ENCODE assay signal across 37 cellular contexts in genomic region chr11:60821827-60822599, GRCh38. TPM values are rescaled to one million over a fixed set of nuclear protein-coding genes. Genes with fewer than 3 reads are reported as not detected.
DNase-seq lines count a peak whose midpoint lies in the region; ATAC-seq, FAIRE-seq and TF ChIP-seq lines count a peak whose summit lies in the region.
"Had no signal": no experiment of that assay in that cellular context is flagged by ENCODE, and none has a peak within 500 bp of the region (broad histone marks: within the 10 kb centered on the region; RNA-seq: fewer than 3 reads in every experiment).

No MANE protein-coding gene starts in this region.

- no peak overlapping the region for H4K91ac ChIP-seq in H1 (replicated peaks; ENCODE audit: insufficient read length, low read length)

- no peak overlapping the region for H3K23ac ChIP-seq in H1 (ENCODE audit: insufficient read length)

- DNase-seq in GM13976 (ENCODE audit: low spot score) (peak; percentile 54), H1 (ENCODE audit: low read depth in 1 of 2, low spot score in 2 of 2) (no peak), D721Med (ENCODE audit: insufficient read length, low spot score) (no peak), NCI-H1930 (lab: John Stamatoyannopoulos, UW) (no peak)
- no peak for DNase-seq in CD4-positive, alpha-beta T cell
- DNase-seq: activated CD4-positive, CD25-positive, alpha-beta regulatory T cell treated with anti-CD3 and anti-CD28 coated beads, Interleukin-2, amount 50 U/mL, for 72 hours; activated effector memory CD4-positive, alpha-beta T cell treated with Interleukin-2 at 50 U/mL for 16 hours; activated naive CD8-positive, alpha-beta T cell treated with anti-CD3 and anti-CD28 coated beads for 36 hours; aorta; Caco-2; cortex of kidney; effector memory CD8-positive, alpha-beta T cell; foreskin fibroblast; heart left ventricle; lower lobe of right lung; MM.1S; NCI-H1417; NCI-H2081 treated with DMSO at 0.1 percent for 48 hours; ovary; retina; stimulated activated CD8-positive, alpha-beta memory T cell treated with anti-CD3 and anti-CD28 coated beads, Interleukin-4, amount 100 ng/mL, for 48 hours had no signal

- no peaks in the 10 kb centered on the region for H3K23me2 ChIP-seq in H1 (ENCODE audit: low read depth, low read length)

- H3K4me1 Mint-ChIP-seq in CD4-positive, alpha-beta T cell (ENCODE audit: low read depth): no peaks in the 10 kb centered on the region
- H3K4me1 Mint-ChIP-seq: activated naive CD8-positive, alpha-beta T cell treated with anti-CD3 and anti-CD28 coated beads for 36 hours; nephron had no signal

- no peak overlapping the region; a peak in 1 of 20 replicates for H3K4me3 ChIP-seq in BLaER1 treated with 17β-estradiol and CSF1 and Interleukin-3, amounts not matched to agents 10 nM and 100 nM
- no peak overlapping the region for H3K4me3 ChIP-seq in H1 (ENCODE audit: extremely low read depth in 1 of 4, insufficient read depth in 2 of 4, low read depth in 3 of 4, low read length in 4 of 4)
- H3K4me3 ChIP-seq: cardiac muscle cell, heart left ventricle, lower lobe of right lung, ovary, skin epidermis had no signal

- intact Hi-C loops in CD4-positive, alpha-beta T cell (cut with DNase I, micrococcal nuclease): no loop called here

- H3K14ac ChIP-seq in H1 (ENCODE audit: insufficient read length): no peak overlapping the region

- no peak for TF ChIP-seq RAD21 in H1 (IDR thresholded peaks at IDR 0.05 in 1 of 2, conservative IDR thresholded peaks at IDR 0.05 in 1 of 2; ENCODE audit: low read depth in 2 of 2, low read length in 2 of 2)

- H3K36me3 Mint-ChIP-seq in CD4-positive, alpha-beta T cell (ENCODE audit: low read depth): no peaks in the 10 kb centered on the region
- H3K36me3 Mint-ChIP-seq: activated naive CD8-positive, alpha-beta T cell treated with anti-CD3 and anti-CD28 coated beads for 36 hours; type B pancreatic cell had no signal

- no peak overlapping the region for H2BK15ac ChIP-seq in H1 (ENCODE audit: low read length)

- FAIRE-seq in H1 (lab: Jason Lieb, UNC) (no peak), D721Med (lab: Jason Lieb, UNC) (no peak)

- no peaks in the 10 kb centered on the region for H3K27me3 Mint-ChIP-seq in CD4-positive, alpha-beta T cell
- H3K27me3 Mint-ChIP-seq: activated naive CD8-positive, alpha-beta T cell treated with anti-CD3 and anti-CD28 coated beads for 36 hours; type B pancreatic cell had no signal

- H3K4ac ChIP-seq in H1 (replicated peaks; ENCODE audit: insufficient read length, low read depth, low read length): no peak overlapping the region

- H3K9me3 Mint-ChIP-seq in CD4-positive, alpha-beta T cell: no peaks in the 10 kb centered on the region
- H3K9me3 Mint-ChIP-seq: effector memory CD8-positive, alpha-beta T cell; type B pancreatic cell had no signal

- POLR2A ChIA-PET in H1 (lab: Charles Lee; ENCODE audit: partially characterized antibody): no interaction called here
- POLR2A ChIA-PET in CD4-positive, alpha-beta T cell (lab: Charles Lee): no interaction called here

- peaks cover 0 to 19% (median 14%) of the 10 kb centered on the region in 10 experiments; a peak in 16 of 20 replicates for H3K4me1 ChIP-seq in BLaER1 treated with 17β-estradiol and CSF1 and Interleukin-3, amounts not matched to agents 10 nM and 100 nM
- H3K4me1 ChIP-seq in H1 (replicated peaks in 1 of 4; ENCODE audit: control insufficient read depth in 3 of 4, insufficient read depth in 4 of 4, low read length in 3 of 4): no peaks in the 10 kb centered on the region; a peak in 1 of 7 replicates
- H3K4me1 ChIP-seq: Caco-2, lower lobe of right lung had no signal

- H3K27ac ChIP-seq in BLaER1 treated with 17β-estradiol and CSF1 and Interleukin-3, amounts not matched to agents 10 nM and 100 nM: no peak overlapping the region
- H3K27ac ChIP-seq in H1 (ENCODE audit: low read depth, low read length): no peak overlapping the region
- H3K27ac ChIP-seq in CD4-positive, alpha-beta T cell (ENCODE audit: low read depth, low read length): no peak overlapping the region
- H3K27ac ChIP-seq: cardiac muscle cell, heart left ventricle, lower lobe of right lung, ovary, RWPE1, skin epidermis had no signal

- WGBS in H1 (ENCODE audit: extremely low coverage in 1 of 2, insufficient coverage in 1 of 2, insufficient read length in 1 of 2, insufficient replicate concordance in 2 of 2, low coverage in 1 of 2, low lambda C conversion rate in 2 of 2, missing lambda C conversion rate in 1 of 2), 2 experiments: 85% methylated on average over 14 of the region's 15 CpGs; no CpG with 5 or more reads in 1 of the 2 experiments

- H3K18ac ChIP-seq in H1 (ENCODE audit: extremely low read depth, low read length): no peak overlapping the region

- H2AFZ ChIP-seq in H1 (ENCODE audit: low read length): no peak overlapping the region

- TF ChIP-seq POLR2A in H1 (IDR thresholded peaks at IDR 0.05; ENCODE audit: control extremely low read depth in 1 of 2, low read depth in 2 of 2, low read length in 2 of 2): no peak

- peaks cover 6 to 12% (median 8%) of the 10 kb centered on the region in 11 experiments for H3K9me3 ChIP-seq in BLaER1 treated with 17β-estradiol and CSF1 and Interleukin-3, amounts not matched to agents 10 nM and 100 nM (replicated peaks in 1 of 11)
- peaks cover 1% of the 10 kb centered on the region in 2 experiments; a peak in 3 of 4 replicates for H3K9me3 ChIP-seq in H1 (ENCODE audit: insufficient read depth in 2 of 2, low read depth in 1 of 2, low read length in 1 of 2)
- H3K9me3 ChIP-seq in CD4-positive, alpha-beta T cell (ENCODE audit: control insufficient read depth, low read length): peaks cover 3% of the 10 kb centered on the region
- H3K9me3 ChIP-seq: ovary had no signal

- TF ChIP-seq CTCF in GM13976 (IDR thresholded peaks at IDR 0.05; ENCODE audit: borderline replicate concordance, control extremely low read depth, extremely low read depth, insufficient read depth, missing control alignments) (no peak), H1 (IDR thresholded peaks at IDR 0.05; ENCODE audit: control extremely low read depth in 1 of 3, insufficient read depth in 1 of 3, low read depth in 1 of 3, low read length in 3 of 3) (no peak), D721Med (IDR thresholded peaks at IDR 0.05; ENCODE audit: insufficient read depth, missing control alignments) (no peak)
- TF ChIP-seq CTCF in CD4-positive, alpha-beta T cell (IDR thresholded peaks at IDR 0.05): no peak

- no peaks in the 10 kb centered on the region for H3K27me3 ChIP-seq in BLaER1 treated with 17β-estradiol and CSF1 and Interleukin-3, amounts not matched to agents 10 nM and 100 nM
- no peaks in the 10 kb centered on the region; a peak in 1 of 7 replicates for H3K27me3 ChIP-seq in H1 (replicated peaks in 1 of 4; ENCODE audit: control insufficient read depth in 3 of 4, extremely low read depth in 1 of 4, insufficient read depth in 3 of 4, low read length in 3 of 4)
- H3K27me3 ChIP-seq in CD4-positive, alpha-beta T cell (ENCODE audit: control insufficient read depth, insufficient read depth, low read length): no peaks in the 10 kb centered on the region
- H3K27me3 ChIP-seq: cardiac muscle cell, heart left ventricle, ovary had no signal

- no peaks in the 10 kb centered on the region for H4K20me1 ChIP-seq in BLaER1 treated with 17β-estradiol and CSF1 and Interleukin-3, amounts not matched to agents 10 nM and 100 nM
- H4K20me1 ChIP-seq in H1 (replicated peaks in 1 of 2; ENCODE audit: control insufficient read depth in 1 of 2, insufficient read depth in 2 of 2, low read length in 2 of 2): peaks cover 0 to 2% of the 10 kb centered on the region in 2 experiments

- no peak for TF ChIP-seq EP300 in H1 (IDR thresholded peaks at IDR 0.05; ENCODE audit: borderline replicate concordance in 1 of 2, low read depth in 2 of 2, low read length in 2 of 2)

- H2BK120ac ChIP-seq in H1 (replicated peaks; ENCODE audit: low read depth, low read length): no peak overlapping the region

- no peak overlapping the region for H2BK5ac ChIP-seq in H1 (ENCODE audit: low read depth, low read length)

- H3K79me1 ChIP-seq in H1 (ENCODE audit: low read depth, low read length): no peaks in the 10 kb centered on the region

- in situ Hi-C loops in GM13976 (cut with MboI; ENCODE audit: low sequenced_read_pairs, unreplicated experiment): no loop called here

- no peak overlapping the region for H3K56ac ChIP-seq in H1 (replicated peaks; ENCODE audit: insufficient read length, low read depth, low read length)

- H3K9ac ChIP-seq in BLaER1 treated with 17β-estradiol and CSF1 and Interleukin-3, amounts not matched to agents 10 nM and 100 nM: peak overlapping the region in 4 of 11 experiments; percentile 4 to 22 (median 18); a peak in 2 of 22 replicates
- H3K9ac ChIP-seq in H1 (replicated peaks in 1 of 4; ENCODE audit: extremely low read depth in 1 of 4, low read depth in 3 of 4, low read length in 3 of 4): no peak overlapping the region

- H3K36me3 ChIP-seq in BLaER1 treated with 17β-estradiol and CSF1 and Interleukin-3, amounts not matched to agents 10 nM and 100 nM: no peaks in the 10 kb centered on the region
- H3K36me3 ChIP-seq in H1 (ENCODE audit: control insufficient read depth in 2 of 4, insufficient read depth in 4 of 4, low read length in 3 of 4): no peaks in the 10 kb centered on the region
- H3K36me3 ChIP-seq: cardiac muscle cell, heart left ventricle, lower lobe of right lung, ovary had no signal

- no peak overlapping the region for H3K4me3 Mint-ChIP-seq in CD4-positive, alpha-beta T cell
- H3K4me3 Mint-ChIP-seq: activated naive CD8-positive, alpha-beta T cell treated with anti-CD3 and anti-CD28 coated beads for 36 hours; effector memory CD8-positive, alpha-beta T cell; nephron; T-helper 1 cell treated with Interleukin-12 subunit alpha and Interleukin-12 subunit beta and Interleukin-4 antibody, amounts not matched to agents 30 μg/mL and 1 μg/mL, for 36 hours; type B pancreatic cell had no signal

- no peaks in the 10 kb centered on the region for H3K79me2 ChIP-seq in H1 (ENCODE audit: control insufficient read depth in 1 of 2, insufficient read depth in 2 of 2, low read length in 2 of 2)

- no peak overlapping the region for H3K27ac Mint-ChIP-seq in CD4-positive, alpha-beta T cell
- H3K27ac Mint-ChIP-seq: activated naive CD8-positive, alpha-beta T cell treated with anti-CD3 and anti-CD28 coated beads for 36 hours; effector memory CD8-positive, alpha-beta T cell; nephron; T-helper 1 cell treated with Interleukin-12 subunit alpha and Interleukin-12 subunit beta and Interleukin-4 antibody, amounts not matched to agents 30 μg/mL and 1 μg/mL, for 36 hours; type B pancreatic cell had no signal

- peak overlapping the region in 9 of 11 experiments; percentile 52 to 82 (median 63); a peak in 18 of 22 replicates for H3K4me2 ChIP-seq in BLaER1 treated with 17β-estradiol and CSF1 and Interleukin-3, amounts not matched to agents 10 nM and 100 nM
- H3K4me2 ChIP-seq in H1 (ENCODE audit: insufficient read depth in 1 of 2, low read depth in 2 of 2, low read length in 2 of 2): no peak overlapping the region

- CTCF ChIA-PET in H1 (lab: Charles Lee; ENCODE audit: partially characterized antibody): interaction anchor here (0.7 to 4.7 kb wide), 9 partner anchors 10 to 78 kb away, joined by 3 to 51 read pairs (median 6); no protein-coding TSS in a partner anchor
- CTCF ChIA-PET in CD4-positive, alpha-beta T cell (lab: Charles Lee): no interaction called here

- H2BK12ac ChIP-seq in H1 (ENCODE audit: low read depth, low read length): no peak overlapping the region

- peak overlapping the region; percentile 29; the same call in 1 of the 2 replicates for H4K8ac ChIP-seq in H1 (ENCODE audit: extremely low read depth, insufficient read depth, low read length)

- no peak overlapping the region for H4K5ac ChIP-seq in H1 (ENCODE audit: insufficient read length, low read depth, low read length)

- H2AK5ac ChIP-seq in H1 (ENCODE audit: low read depth, low read length): no peak overlapping the region

- H2BK20ac ChIP-seq in H1 (ENCODE audit: low read length): no peak overlapping the region

- peak; percentile 67 for ATAC-seq in HG03432 (IDR thresholded peaks at IDR 0.05; ENCODE audit: unreplicated experiment)
- ATAC-seq in CD4-positive, alpha-beta T cell (ENCODE audit: poor library complexity): no peak
- no peak for ATAC-seq in GM21717 (IDR thresholded peaks at IDR 0.05; ENCODE audit: unreplicated experiment)
- ATAC-seq: effector memory CD8-positive, alpha-beta T cell; heart left ventricle; lower lobe of right lung had no signal

RNA-seq across cellular contexts. Expression of gene CCDC86, which starts 19.9 kb away (rescaled TPM):
- total RNA-seq in H1 (2021; fragmentation: NEBNext Ultra II Directional; extraction: Animal tissue kit (Norgen Biotek cat#: 25700)): 76.4 and 77.1 TPM in 2 replicates
- 37.7 and 55.6 TPM in 2 replicates for polyA plus RNA-seq in H1 (2011; rRNA removed)
- polyA plus RNA-seq in H1 (2011; cell fraction: cytosol; rRNA removed): 40.1 TPM
- polyA plus RNA-seq in H1 (2011; cell fraction: nucleus; rRNA removed): 113 TPM
- polyA plus RNA-seq in H1 (2012, experiment 1 of 2): 53.8 to 65.2 TPM (median 57.5 TPM) in 4 replicates
- 68.7 TPM for polyA plus RNA-seq in H1 (2012, experiment 2 of 2)
- 53.1 TPM for polyA plus RNA-seq in H1 (2013, experiment 1 of 2)
- polyA plus RNA-seq in H1 (2013, experiment 2 of 2): 54.7 TPM
- polyA minus RNA-seq in H1 (2011; rRNA and poly(A)+ RNA removed): 16.5 and 24.7 TPM in 2 replicates
- polyA minus RNA-seq in H1 (2011; cell fraction: cytosol; rRNA and poly(A)+ RNA removed): 25.7 TPM
- 23.8 TPM for polyA minus RNA-seq in H1 (2011; cell fraction: nucleus; rRNA and poly(A)+ RNA removed)
- total RNA-seq in CD4-positive, alpha-beta T cell: 1 to 10 TPM; 8.0 to 9.0 TPM

RNA-seq across cellular contexts. Expression of gene PTGDR2, which starts 33.7 kb away (rescaled TPM):
- total RNA-seq in H1 (2021; fragmentation: NEBNext Ultra II Directional; extraction: Animal tissue kit (Norgen Biotek cat#: 25700)): 0.11 TPM in 1 of 2 replicates, not detected in the other
- polyA plus RNA-seq in H1 (2011; rRNA removed): 0.20 and 0.25 TPM in 2 replicates
- 0.08 TPM for polyA plus RNA-seq in H1 (2011; cell fraction: cytosol; rRNA removed)
- 0.51 TPM for polyA plus RNA-seq in H1 (2011; cell fraction: nucleus; rRNA removed)
- 0.09 to 0.24 TPM (median 0.21 TPM) in 3 of 4 replicates, not detected in the other for polyA plus RNA-seq in H1 (2012, experiment 1 of 2)
- 0.05 TPM for polyA plus RNA-seq in H1 (2012, experiment 2 of 2)
- 0.06 TPM for polyA plus RNA-seq in H1 (2013, experiment 1 of 2)
- 0.11 TPM for polyA plus RNA-seq in H1 (2013, experiment 2 of 2)
- 0.10 TPM in 1 of 2 replicates, not detected in the other for polyA minus RNA-seq in H1 (2011; rRNA and poly(A)+ RNA removed)
- not detected for polyA minus RNA-seq in H1 (2011; cell fraction: cytosol; rRNA and poly(A)+ RNA removed)
- polyA minus RNA-seq in H1 (2011; cell fraction: nucleus; rRNA and poly(A)+ RNA removed): not detected
- total RNA-seq in CD4-positive, alpha-beta T cell: under 1 TPM; 0.36 TPM
- total RNA-seq: H4, SK-MEL-5 had no signal

RNA-seq across cellular contexts. Expression of gene MS4A10, which starts 36.9 kb away (rescaled TPM):
- total RNA-seq in H1 (2021; fragmentation: NEBNext Ultra II Directional; extraction: Animal tissue kit (Norgen Biotek cat#: 25700)): not detected in 2 replicates
- polyA plus RNA-seq in H1 (2011; rRNA removed): not detected in 2 replicates
- not detected for polyA plus RNA-seq in H1 (2011; cell fraction: cytosol; rRNA removed)
- polyA plus RNA-seq in H1 (2011; cell fraction: nucleus; rRNA removed): not detected
- not detected in 4 replicates for polyA plus RNA-seq in H1 (2012, experiment 1 of 2)
- not detected for polyA plus RNA-seq in H1 (2012, experiment 2 of 2)
- not detected for polyA plus RNA-seq in H1 (2013, experiment 1 of 2)
- not detected for polyA plus RNA-seq in H1 (2013, experiment 2 of 2)
- polyA minus RNA-seq in H1 (2011; rRNA and poly(A)+ RNA removed): not detected in 2 replicates
- not detected for polyA minus RNA-seq in H1 (2011; cell fraction: cytosol; rRNA and poly(A)+ RNA removed)
- not detected for polyA minus RNA-seq in H1 (2011; cell fraction: nucleus; rRNA and poly(A)+ RNA removed)
- total RNA-seq in CD4-positive, alpha-beta T cell: not detected
- total RNA-seq: activated naive CD8-positive, alpha-beta T cell treated with anti-CD3 and anti-CD28 coated beads for 36 hours; aorta; cardiac muscle cell; H4; heart left ventricle; HT-29; lower lobe of right lung; mononuclear cell; SK-MEL-5; subcutaneous adipose tissue had no signal
- polyA plus RNA-seq: BJ, cardiac muscle cell, esophagus, heart left ventricle, ovary had no signal

RNA-seq across cellular contexts. Expression of gene ZP1, which starts 45.3 kb away (rescaled TPM):
- total RNA-seq in H1 (2021; fragmentation: NEBNext Ultra II Directional; extraction: Animal tissue kit (Norgen Biotek cat#: 25700)): not detected in 2 replicates
- polyA plus RNA-seq in H1 (2011; rRNA removed): 0.16 TPM in 1 of 2 replicates, not detected in the other
- not detected for polyA plus RNA-seq in H1 (2011; cell fraction: cytosol; rRNA removed)
- not detected for polyA plus RNA-seq in H1 (2011; cell fraction: nucleus; rRNA removed)
- polyA plus RNA-seq in H1 (2012, experiment 1 of 2): not detected in 4 replicates
- not detected for polyA plus RNA-seq in H1 (2012, experiment 2 of 2)
- not detected for polyA plus RNA-seq in H1 (2013, experiment 1 of 2)
- not detected for polyA plus RNA-seq in H1 (2013, experiment 2 of 2)
- not detected in 2 replicates for polyA minus RNA-seq in H1 (2011; rRNA and poly(A)+ RNA removed)
- not detected for polyA minus RNA-seq in H1 (2011; cell fraction: cytosol; rRNA and poly(A)+ RNA removed)
- polyA minus RNA-seq in H1 (2011; cell fraction: nucleus; rRNA and poly(A)+ RNA removed): not detected
- total RNA-seq in CD4-positive, alpha-beta T cell: under 1 TPM in 1 of 2 experiments, not detected in 1; 0.20 TPM
- total RNA-seq: activated naive CD8-positive, alpha-beta T cell treated with anti-CD3 and anti-CD28 coated beads for 36 hours; aorta; Caco-2; cardiac muscle cell; HT-29; lower lobe of right lung; mononuclear cell; ovary; SK-MEL-5 had no signal
- polyA plus RNA-seq: aorta had no signal

Comparison
In these comparisons a context has a peak if more than half of its experiments do, and no peak if none do; other contexts are left out.
1. H3K4me2 ChIP-seq: peak in BLaER1 treated with 17β-estradiol and CSF1 and Interleukin-3, amounts not matched to agents 10 nM and 100 nM (9 of 11); none in H1 (0 of 2).